In genomic region chr2:28567076-28567471, GRCh38 we compare ENCODE assay signal across 1 cellular context.
TF ChIP-seq lines count a peak whose summit lies in the region.

No MANE protein-coding gene starts in this region.

TF ChIP-seq in GM23338, 12 proteins besides CTCF, POLR2A, EP300 and RAD21 (continued from another document):
- TF ChIP-seq ZNF462 (CRISPR knock-in tag; IDR thresholded peaks at IDR 0.05) (no peak), ETS1 (IDR thresholded peaks at IDR 0.05) (no peak)
